31 cellular contexts compared by ENCODE assay signal in genomic region chrX:103249805-103250204, GRCh38. TPM values are rescaled to one million over a fixed set of nuclear protein-coding genes. Genes with fewer than 3 reads are reported as not detected.
"Had no signal": no experiment of that assay in that cellular context is flagged by ENCODE, and none has a peak within 500 bp of the region (broad histone marks: within the 10 kb centered on the region; RNA-seq: fewer than 3 reads in every experiment).

No MANE protein-coding gene starts in this region.

- H3K4me2 ChIP-seq: smooth muscle cell had no signal

- H3K9ac ChIP-seq: parathyroid adenoma had no signal

- DNase-seq: naive B cell; naive thymus-derived CD8-positive, alpha-beta T cell; nephron progenitor cell; nucleus accumbens; ovary; posterior cingulate gyrus; psoas muscle; right cardiac atrium; spleen; stimulated activated CD4-positive, alpha-beta T cell treated with anti-CD3 and anti-CD28 coated beads, Interleukin-12 subunit alpha, Interleukin-12 subunit beta, amount 100 ng/mL, for 4 hours; stimulated activated CD4-positive, alpha-beta T cell treated with anti-CD3 and anti-CD28 coated beads, Interleukin-1b, Interleukin-23, amount 100 ng/mL, for 48 hours; stimulated activated CD4-positive, alpha-beta T cell treated with anti-CD3 and anti-CD28 coated beads, Interleukin-4, amount 100 ng/mL, for 1 hour; stimulated activated CD4-positive, alpha-beta T cell treated with anti-CD3 and anti-CD28 coated beads, Interleukin-4, amount 100 ng/mL, for 4 hours; stimulated activated CD8-positive, alpha-beta memory T cell treated with anti-CD3 and anti-CD28 coated beads, Interleukin-4, amount 100 ng/mL, for 48 hours; stimulated activated naive CD4-positive, alpha-beta T cell; stimulated activated naive CD8-positive, alpha-beta T cell treated with anti-CD3 and anti-CD28 coated beads, Interleukin-15, amount 100 ng/mL, for 72 hours; stimulated activated naive CD8-positive, alpha-beta T cell treated with anti-CD3 and anti-CD28 coated beads, Interleukin-15, Interleukin-2, amounts not matched to agents 100 U/mL and 50 U/mL, for 24 hours; substantia nigra; testis; tibial artery; transverse colon; upper lobe of right lung; uterus had no signal

- H3K27me3 ChIP-seq: neutrophil, ovary, suprapubic skin, testis, tibial artery, transverse colon, upper lobe of right lung, uterus had no signal

- H3K27ac ChIP-seq: neutrophil, ovary, psoas muscle, spleen, suprapubic skin, testis, tibial artery, transverse colon, upper lobe of right lung, uterus had no signal

- H3K4me3 ChIP-seq: ovary, psoas muscle, skin epidermis, smooth muscle cell, spleen, suprapubic skin, testis, tibial artery, transverse colon, upper lobe of right lung, uterus had no signal

- H3K4me1 ChIP-seq: psoas muscle, testis, tibial artery, uterus had no signal

- H2AFZ ChIP-seq: parathyroid adenoma had no signal

- ATAC-seq: naive thymus-derived CD8-positive, alpha-beta T cell; natural killer cell treated with Interleukin-12 subunit alpha and Interleukin-12 subunit beta and Interleukin-15 and Interleukin-18, amount 100 ng/mL, for 72 hours; psoas muscle; right cardiac atrium; sciatic nerve; stimulated activated memory B cell treated with anti-CD40 and anti-IgM and Interleukin-4, amounts not matched to agents 10 μg/mL and 1 μg/mL and 100 μg/mL, for 72 hours; stimulated activated naive CD8-positive, alpha-beta T cell treated with anti-CD3 and anti-CD28 coated beads, Interleukin-15, amount 100 ng/mL, for 72 hours; stimulated activated naive CD8-positive, alpha-beta T cell treated with anti-CD3 and anti-CD28 coated beads, Interleukin-15, Interleukin-2, amounts not matched to agents 100 U/mL and 50 U/mL, for 24 hours; upper lobe of right lung had no signal

- H3K36me3 ChIP-seq: neutrophil, ovary, suprapubic skin, tibial artery, transverse colon, upper lobe of right lung, uterus had no signal

- H3K9me3 ChIP-seq: neutrophil, ovary, psoas muscle, spleen, suprapubic skin, testis, tibial artery, transverse colon, upper lobe of right lung, uterus had no signal

- H3K79me2 ChIP-seq: parathyroid adenoma had no signal

RNA-seq across cellular contexts. Expression of gene TCEAL5, which starts 26.7 kb away (rescaled TPM):
- polyA plus RNA-seq: naive thymus-derived CD8-positive, alpha-beta T cell; smooth muscle cell; spleen had no signal
